ENCODE assay signal across 4 cellular contexts in the genomic region with DNA sequence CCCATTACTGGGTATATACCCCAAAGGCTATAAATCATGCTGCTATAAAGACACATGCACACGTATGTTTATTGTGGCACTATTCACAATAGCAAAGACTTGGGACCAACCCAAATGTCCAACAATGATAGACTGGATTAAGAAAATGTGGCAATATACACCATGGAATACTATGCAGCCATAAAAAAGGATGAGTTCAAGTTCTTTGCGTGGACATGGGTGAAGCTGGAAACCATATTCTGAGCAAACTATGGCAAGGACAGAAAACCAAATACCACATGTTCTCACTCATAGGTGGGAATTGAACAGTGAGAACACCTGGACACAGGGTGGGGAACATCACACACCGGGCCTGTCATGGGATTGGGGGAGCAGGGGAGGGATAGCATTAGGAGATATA. TPM values are rescaled to one million over a fixed set of nuclear protein-coding genes. Genes with fewer than 3 reads are reported as not detected.
"Had no signal": no experiment of that assay in that cellular context is flagged by ENCODE, and none has a peak within 500 bp of the region (broad histone marks: within the 10 kb centered on the region; RNA-seq: fewer than 3 reads in every experiment).

No MANE protein-coding gene starts in this region.

RNA-seq across cellular contexts. Expression of a gene that starts 54.4 kb away (rescaled TPM):
- total RNA-seq: LHCN-M2, M059J, MCF 10A, NCI-H460 had no signal
